In the genomic region with DNA sequence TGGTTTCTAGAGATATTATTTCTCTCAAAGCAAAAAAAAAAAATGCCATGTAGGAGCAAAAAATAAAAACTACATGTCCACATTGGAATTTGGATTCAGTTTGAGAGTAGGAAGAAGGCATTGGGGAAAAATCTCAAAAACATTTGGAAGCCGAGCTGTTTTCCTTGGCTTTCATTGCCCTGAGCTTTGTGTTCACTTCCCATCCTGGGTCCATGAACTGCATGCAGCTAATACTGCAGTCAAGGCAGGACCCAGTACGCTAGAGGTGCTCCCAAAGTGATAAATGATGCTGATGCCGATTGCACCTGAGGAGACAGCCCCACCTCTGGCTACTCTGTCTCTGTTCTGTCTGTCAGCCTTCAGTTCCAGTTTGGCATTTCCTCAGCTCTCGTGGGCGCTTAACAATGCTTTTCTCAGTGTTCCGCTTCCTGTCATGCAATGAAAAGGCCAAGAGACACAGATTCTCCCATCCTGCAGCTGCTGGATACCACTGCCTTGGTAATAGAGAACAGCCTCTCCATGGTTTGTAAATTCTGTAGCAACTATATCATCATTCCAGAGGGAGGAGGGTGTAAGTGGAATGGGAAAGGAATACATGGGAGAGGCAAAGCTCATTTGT, we compare ENCODE assay signal across 14 cellular contexts.
"Had no signal": no experiment of that assay in that cellular context is flagged by ENCODE, and none has a peak within 500 bp of the region (broad histone marks: within the 10 kb centered on the region; RNA-seq: fewer than 3 reads in every experiment).

No MANE protein-coding gene starts in this region.

- ATAC-seq: effector memory CD8-positive, alpha-beta T cell; left lobe of liver had no signal

- H3K9me3 Mint-ChIP-seq: activated naive CD4-positive, alpha-beta T cell treated with anti-CD3 and anti-CD28 coated beads, Interleukin-2, amount 50 U/mL, for 24 hours had no signal

- H3K36me3 Mint-ChIP-seq: activated naive CD4-positive, alpha-beta T cell treated with anti-CD3 and anti-CD28 coated beads, Interleukin-2, amount 50 U/mL, for 24 hours had no signal

- H3K4me1 Mint-ChIP-seq: activated naive CD4-positive, alpha-beta T cell treated with anti-CD3 and anti-CD28 coated beads, Interleukin-2, amount 50 U/mL, for 24 hours had no signal

- H3K4me3 Mint-ChIP-seq: activated naive CD4-positive, alpha-beta T cell treated with anti-CD3 and anti-CD28 coated beads, Interleukin-2, amount 50 U/mL, for 24 hours; effector memory CD8-positive, alpha-beta T cell had no signal

- H3K27ac ChIP-seq: adrenal gland, skin epidermis, stomach, upper lobe of left lung, WERI-Rb-1 had no signal

- H3K4me1 ChIP-seq: adrenal gland, stomach, upper lobe of left lung had no signal

- H3K27me3 ChIP-seq: stomach, upper lobe of left lung had no signal

- H3K9me3 ChIP-seq: adrenal gland, upper lobe of left lung had no signal

- DNase-seq: activated CD4-positive, alpha-beta T cell treated with anti-CD3 and anti-CD28 coated beads, Interleukin-2, amount 50 U/mL, for 48 hours; activated gamma-delta T cell; adrenal gland; effector memory CD8-positive, alpha-beta T cell; islet precursor cell; mammary epithelial cell; occipital lobe; retina; stomach; upper lobe of left lung; WERI-Rb-1 had no signal

- H3K4me3 ChIP-seq: adrenal gland, skin epidermis, stomach, upper lobe of left lung had no signal

- H3K27ac Mint-ChIP-seq: activated naive CD4-positive, alpha-beta T cell treated with anti-CD3 and anti-CD28 coated beads, Interleukin-2, amount 50 U/mL, for 24 hours; effector memory CD8-positive, alpha-beta T cell had no signal

- H3K36me3 ChIP-seq: adrenal gland, stomach, upper lobe of left lung, WERI-Rb-1 had no signal
